Comparison of ENCODE assay signal across 22 cellular contexts in the genomic region with DNA sequence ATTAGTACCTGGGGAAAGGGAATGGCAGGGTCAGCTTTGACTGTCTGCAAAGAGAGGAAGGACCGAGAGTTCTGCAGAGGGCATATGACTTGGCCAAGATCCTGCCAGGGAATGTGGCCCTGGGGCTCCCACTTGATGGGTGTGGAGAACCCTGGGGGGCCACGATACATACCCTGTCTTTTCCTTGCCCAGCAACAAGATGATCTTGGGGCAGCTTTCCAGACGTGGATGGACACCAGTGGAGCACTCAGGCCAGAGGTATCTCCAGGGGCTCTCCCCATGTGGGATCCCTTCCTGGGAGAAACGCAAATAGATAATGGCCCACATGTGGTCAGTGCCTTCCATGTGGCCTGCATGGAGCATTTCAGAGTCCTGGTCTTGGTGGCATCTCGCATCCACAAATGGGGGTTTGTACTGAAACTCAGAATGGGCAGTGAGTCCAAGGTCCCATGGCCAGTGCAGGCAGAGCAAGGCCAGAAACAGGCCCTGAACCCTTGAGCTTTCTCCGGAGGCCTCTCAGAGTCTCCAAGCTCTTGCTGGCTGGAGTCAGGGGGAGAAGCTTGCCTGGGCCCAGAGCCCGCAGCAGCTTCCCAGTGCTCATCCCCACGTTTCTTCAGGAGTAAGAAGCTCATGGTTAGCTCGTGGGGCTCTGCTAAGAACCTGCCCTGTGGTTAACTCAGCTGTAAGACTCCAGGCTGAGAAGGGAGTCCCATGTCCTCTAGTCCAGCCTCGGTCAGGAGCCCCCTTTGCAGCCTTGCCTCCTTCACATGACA. TPM values are rescaled to one million over a fixed set of nuclear protein-coding genes. Genes with fewer than 3 reads are reported as not detected.
DNase-seq lines count a peak whose midpoint lies in the region; ATAC-seq, FAIRE-seq and TF ChIP-seq lines count a peak whose summit lies in the region.
"Had no signal": no experiment of that assay in that cellular context is flagged by ENCODE, and none has a peak within 500 bp of the region (broad histone marks: within the 10 kb centered on the region; RNA-seq: fewer than 3 reads in every experiment).

No MANE protein-coding gene starts in this region.

- H3K9me3 ChIP-seq in WERI-Rb-1 (ENCODE audit: severe bottlenecking) = no peaks in the 10 kb centered on the region
- no peaks in the 10 kb centered on the region for H3K9me3 ChIP-seq in esophagus muscularis mucosa
- H3K9me3 ChIP-seq in psoas muscle = no peaks in the 10 kb centered on the region
- H3K9me3 ChIP-seq: BLaER1, gastroesophageal sphincter had no signal

- H3K36me3 ChIP-seq in WERI-Rb-1 (peaks cover 75% of the 10 kb centered on the region), esophagus muscularis mucosa (peaks cover 0 to 14% (median 3%) of the 10 kb centered on the region in 4 donors), psoas muscle (ENCODE audit: insufficient read depth in 1 of 2, low read depth in 1 of 2) (peaks cover 0 to 30% of the 10 kb centered on the region in 2 donors)
- H3K36me3 ChIP-seq: neural progenitor cell had no signal

- TF ChIP-seq POLR2A in esophagus muscularis mucosa (IDR thresholded peaks at IDR 0.05; ENCODE audit: low read depth) = no peak

- TF ChIP-seq CTCF in WERI-Rb-1 (IDR thresholded peaks at IDR 0.05; ENCODE audit: low read depth, low read length) = no peak
- no peak for TF ChIP-seq CTCF in esophagus muscularis mucosa (IDR thresholded peaks at IDR 0.05)
- no peak for TF ChIP-seq CTCF in psoas muscle (IDR thresholded peaks at IDR 0.05)

- no peak for ATAC-seq in psoas muscle
- no peak for ATAC-seq in GM21619 (IDR thresholded peaks at IDR 0.05; ENCODE audit: unreplicated experiment)
- ATAC-seq: gastroesophageal sphincter had no signal

- peaks cover 0 to 8% (median 7%) of the 10 kb centered on the region in 4 donors for H3K4me1 ChIP-seq in esophagus muscularis mucosa
- no peaks in the 10 kb centered on the region for H3K4me1 ChIP-seq in psoas muscle
- H3K4me1 ChIP-seq: neural progenitor cell had no signal

- 87% methylated on average over 10 of the region's 10 CpGs for WGBS in esophagus muscularis mucosa
- WGBS in psoas muscle, 3 donors = 91% methylated on average over 10 of the region's 10 CpGs

- peak overlapping the region; percentile 52 for H3K27ac ChIP-seq in WERI-Rb-1
- no peak overlapping the region for H3K27ac ChIP-seq in esophagus muscularis mucosa (replicated peaks in 1 of 4)
- no peak overlapping the region for H3K27ac ChIP-seq in psoas muscle
- H3K27ac ChIP-seq: BLaER1, gastroesophageal sphincter, neural progenitor cell had no signal

- TF ChIP-seq EP300 in esophagus muscularis mucosa (IDR thresholded peaks at IDR 0.05) = no peak

- peak; percentile 18 for DNase-seq in D341Med (ENCODE audit: low spot score)
- DNase-seq in WERI-Rb-1 = peak; percentile 6
- peak; percentile 91 for DNase-seq in esophagus muscularis mucosa (ENCODE audit: extremely low spot score)
- DNase-seq in posterior vena cava (ENCODE audit: low spot score) = peak; percentile 61
- DNase-seq in psoas muscle = no peak
- DNase-seq in GM19239 (ENCODE audit: insufficient read length, low spot score) = no peak
- no peak for DNase-seq in OCI-M2 (lab: John Stamatoyannopoulos, UW; ENCODE audit: unreplicated experiment)
- DNase-seq: activated CD4-positive, alpha-beta T cell treated with anti-CD3 and anti-CD28 coated beads, Interleukin-2, amount 50 U/mL, for 1 hour; activated naive CD4-positive, alpha-beta T cell; GF-D8; GOT3 had no signal

- intact Hi-C loops in esophagus muscularis mucosa (cut with DNase I) (no loop called here), posterior vena cava (cut with DNase I) (no loop called here), psoas muscle (cut with DNase I) (loop anchor here in 1 of 2 donors (1.0 kb wide), 1 partner anchor 220 kb away; no protein-coding TSS in a partner anchor)

- no peaks in the 10 kb centered on the region for H3K27me3 ChIP-seq in WERI-Rb-1 (ENCODE audit: insufficient read depth, low read depth, severe bottlenecking)
- H3K27me3 ChIP-seq in esophagus muscularis mucosa = no peaks in the 10 kb centered on the region
- H3K27me3 ChIP-seq in psoas muscle (ENCODE audit: insufficient read depth in 3 of 3, low read length in 2 of 3) = no peaks in the 10 kb centered on the region
- H3K27me3 ChIP-seq: BLaER1, neural progenitor cell had no signal

- H3K4me3 ChIP-seq in WERI-Rb-1 (ENCODE audit: low read depth, low read length) (no peak overlapping the region), esophagus muscularis mucosa (no peak overlapping the region), psoas muscle (no peak overlapping the region)
- H3K4me3 ChIP-seq: BLaER1, gastroesophageal sphincter, neural progenitor cell had no signal

- FAIRE-seq in GM19239 (lab: Jason Lieb, UNC) = no peak
- FAIRE-seq: colon had no signal

RNA-seq across cellular contexts. Expression of a gene that starts 18.3 kb away (rescaled TPM):
- total RNA-seq in esophagus muscularis mucosa (1 to 10 TPM in 1 of 4 donors, not detected in 3; 1.3 TPM), posterior vena cava (1 to 10 TPM in 1 of 2 donors, not detected in 1; 1.8 TPM), psoas muscle (1 to 10 TPM in 2 of 4 donors, not detected in 2; 1.8 to 2.8 TPM)
- polyA plus RNA-seq in psoas muscle = under 1 TPM in 2 of 3 donors, not detected in 1; 0.21 to 0.63 TPM
- total RNA-seq: lower leg skin; NCI-H460; pulmonary artery endothelial cell; SK-MEL-5; T-helper 1 cell treated with Interleukin-12 subunit alpha and Interleukin-12 subunit beta and Interleukin-4 antibody, amounts not matched to agents 30 ng/mL and 1 ng/mL, for 36 hours had no signal

RNA-seq across cellular contexts. Expression of a gene that starts 25.1 kb away (rescaled TPM):
- not detected for total RNA-seq in esophagus muscularis mucosa
- not detected for total RNA-seq in posterior vena cava
- total RNA-seq in psoas muscle = not detected
- polyA plus RNA-seq in psoas muscle = under 1 TPM in 1 of 3 donors, not detected in 2; 0.68 TPM
- total RNA-seq: gastroesophageal sphincter; lower leg skin; NCI-H460; pulmonary artery endothelial cell; SK-MEL-5; skeletal muscle tissue; T-helper 1 cell treated with Interleukin-12 subunit alpha and Interleukin-12 subunit beta and Interleukin-4 antibody, amounts not matched to agents 30 ng/mL and 1 ng/mL, for 36 hours had no signal

Comparison
In these comparisons a context has a peak if more than half of its experiments do, and no peak if none do; other contexts are left out.
1. DNase-seq: peak in D341Med (single experiment), WERI-Rb-1 (single experiment), esophagus muscularis mucosa (single experiment) and posterior vena cava (single experiment); none in psoas muscle (0 of 2), GM19239 (single experiment) and OCI-M2 (single experiment).